26 cellular contexts compared by ENCODE assay signal in genomic region chr11:130095326-130095725, GRCh38.
"Had no signal": no experiment of that assay in that cellular context is flagged by ENCODE, and none has a peak within 500 bp of the region (broad histone marks: within the 10 kb centered on the region; RNA-seq: fewer than 3 reads in every experiment).

No MANE protein-coding gene starts in this region.

- H3K4me3 ChIP-seq: adrenal gland, body of pancreas, gastroesophageal sphincter, hepatocyte, psoas muscle, smooth muscle cell, testis, transverse colon had no signal

- DNase-seq: activated CD4-positive, alpha-beta T cell treated with anti-CD3 and anti-CD28 coated beads for 4 hours; activated CD4-positive, alpha-beta T cell treated with anti-CD3 and anti-CD28 coated beads, Interleukin-2, amount 50 U/mL, for 4 hours; activated effector memory CD4-positive, alpha-beta T cell treated with anti-CD3 and anti-CD28 coated beads, Interleukin-2, amount 50 U/mL, for 16 hours; activated naive CD4-positive, alpha-beta T cell treated with anti-CD3 and anti-CD28 coated beads for 36 hours; activated naive CD8-positive, alpha-beta T cell treated with anti-CD3 and anti-CD28 coated beads for 36 hours; activated T-cell treated with anti-CD3 and anti-CD28 coated beads, Interleukin-2, amount 50 U/mL, for 1 hour; adrenal gland; aorta; effector CD8-positive, alpha-beta T cell; left cardiac atrium; naive thymus-derived CD4-positive, alpha-beta T cell; occipital lobe; psoas muscle; stimulated activated CD4-positive, alpha-beta T cell treated with anti-CD3 and anti-CD28 coated beads, Interleukin-1b, Interleukin-23, amount 100 ng/mL, for 48 hours; stimulated activated naive B cell treated with anti-CD40 and anti-IgM and Interleukin-4, amounts not matched to agents 10 μg/mL and 1 μg/mL and 100 μg/mL, for 72 hours; T-helper 2 cell; testis; transverse colon had no signal

- H3K4me3 Mint-ChIP-seq: activated naive CD4-positive, alpha-beta T cell treated with anti-CD3 and anti-CD28 coated beads for 36 hours; activated naive CD8-positive, alpha-beta T cell treated with anti-CD3 and anti-CD28 coated beads for 36 hours; activated T-helper 1 cell treated with anti-CD3 and anti-CD28 coated beads, Interleukin-12 subunit alpha, Interleukin-12 subunit beta, Interleukin-2, Interleukin-4 antibody, amounts not matched to agents 30 ng/mL and 10 ng/mL and 1 ng/mL, durations not matched to agents 14 hours and 24 hours and 36 hours; mesothelial cell of epicardium; naive thymus-derived CD4-positive, alpha-beta T cell; neural crest cell had no signal

- H3K4me2 ChIP-seq: hepatocyte, smooth muscle cell had no signal

- H3K27ac ChIP-seq: adrenal gland, body of pancreas, gastroesophageal sphincter, hepatocyte, parathyroid adenoma, psoas muscle, testis, transverse colon had no signal

- H3K4me1 ChIP-seq: body of pancreas, parathyroid adenoma, psoas muscle, testis had no signal

- H3K36me3 ChIP-seq: adrenal gland, gastroesophageal sphincter, transverse colon had no signal

- H3K27me3 ChIP-seq: adrenal gland, body of pancreas, gastroesophageal sphincter, hepatocyte, testis, transverse colon had no signal

- H3K9me3 ChIP-seq: adrenal gland, body of pancreas, gastroesophageal sphincter, psoas muscle, testis, transverse colon had no signal

- H2AFZ ChIP-seq: hepatocyte, parathyroid adenoma had no signal

- H3K9ac ChIP-seq: parathyroid adenoma had no signal

- H3K9me3 Mint-ChIP-seq: activated naive CD4-positive, alpha-beta T cell treated with anti-CD3 and anti-CD28 coated beads for 36 hours; activated naive CD8-positive, alpha-beta T cell treated with anti-CD3 and anti-CD28 coated beads for 36 hours; activated T-helper 1 cell treated with anti-CD3 and anti-CD28 coated beads, Interleukin-12 subunit alpha, Interleukin-12 subunit beta, Interleukin-2, Interleukin-4 antibody, amounts not matched to agents 30 ng/mL and 10 ng/mL and 1 ng/mL, durations not matched to agents 14 hours and 24 hours and 36 hours; naive thymus-derived CD4-positive, alpha-beta T cell; stimulated activated naive B cell treated with anti-CD40 and anti-IgM and Interleukin-4, amounts not matched to agents 10 μg/mL and 1 μg/mL and 100 μg/mL, for 72 hours had no signal

- H3K36me3 Mint-ChIP-seq: activated naive CD8-positive, alpha-beta T cell treated with anti-CD3 and anti-CD28 coated beads for 36 hours had no signal

- H3K27me3 Mint-ChIP-seq: activated naive CD8-positive, alpha-beta T cell treated with anti-CD3 and anti-CD28 coated beads for 36 hours; naive thymus-derived CD4-positive, alpha-beta T cell; stimulated activated naive B cell treated with anti-CD40 and anti-IgM and Interleukin-4, amounts not matched to agents 10 μg/mL and 1 μg/mL and 100 μg/mL, for 72 hours had no signal

- H3K27ac Mint-ChIP-seq: activated naive CD4-positive, alpha-beta T cell treated with anti-CD3 and anti-CD28 coated beads for 36 hours; activated naive CD8-positive, alpha-beta T cell treated with anti-CD3 and anti-CD28 coated beads for 36 hours; activated T-helper 1 cell treated with anti-CD3 and anti-CD28 coated beads, Interleukin-12 subunit alpha, Interleukin-12 subunit beta, Interleukin-2, Interleukin-4 antibody, amounts not matched to agents 30 ng/mL and 10 ng/mL and 1 ng/mL, durations not matched to agents 14 hours and 24 hours and 36 hours; mesothelial cell of epicardium; naive thymus-derived CD4-positive, alpha-beta T cell had no signal
